In the genomic region with DNA sequence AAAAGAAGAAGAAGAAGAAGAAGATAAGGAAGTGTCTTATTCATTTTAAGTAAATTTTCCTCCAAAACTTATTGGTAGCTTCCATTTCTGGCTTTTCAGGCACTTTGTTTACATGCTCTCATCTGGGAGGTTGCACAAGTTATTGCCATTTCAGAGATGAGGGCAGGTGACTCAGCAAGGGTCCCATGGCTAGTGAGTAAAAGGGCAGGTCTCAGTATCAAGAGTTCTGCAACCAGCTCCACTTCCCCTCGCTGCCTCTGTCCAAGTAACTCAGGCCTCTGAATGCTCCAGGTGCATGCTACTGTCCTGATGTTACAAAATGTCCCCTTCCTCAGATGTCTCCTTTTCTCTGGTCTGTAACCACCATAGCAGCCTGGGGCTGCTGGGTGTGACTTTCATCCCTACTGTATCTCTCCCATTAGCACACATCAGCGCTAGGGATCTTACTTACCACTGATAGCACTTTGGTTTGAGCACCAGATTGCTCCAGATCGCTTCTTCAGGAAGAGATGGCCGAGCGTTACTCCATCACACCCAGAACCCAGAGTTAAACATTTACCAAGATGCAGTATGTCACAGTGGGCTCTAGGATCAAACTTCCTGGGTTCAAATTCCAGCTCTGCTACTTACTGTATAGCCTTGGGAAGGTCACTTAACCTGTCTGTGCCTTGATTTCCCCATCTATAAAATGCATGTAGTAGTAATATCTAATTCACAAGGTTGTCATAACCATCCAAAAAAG, we compare ENCODE assay signal across 14 cellular contexts. TPM values are rescaled to one million over a fixed set of nuclear protein-coding genes. Genes with fewer than 3 reads are reported as not detected.
DNase-seq lines count a peak whose midpoint lies in the region; ATAC-seq, FAIRE-seq and TF ChIP-seq lines count a peak whose summit lies in the region.
"Had no signal": no experiment of that assay in that cellular context is flagged by ENCODE, and none has a peak within 500 bp of the region (broad histone marks: within the 10 kb centered on the region; RNA-seq: fewer than 3 reads in every experiment).

No MANE protein-coding gene starts in this region.

- H3K4me3 ChIP-seq in AG04450 (ENCODE audit: low read depth, low read length) (no peak overlapping the region), K562 (no peak overlapping the region)

- no peak overlapping the region for H3K9ac ChIP-seq in K562 (ENCODE audit: insufficient read depth in 1 of 2, low read depth in 2 of 2, low read length in 2 of 2)

- no peak for FAIRE-seq in K562 (lab: Jason Lieb, UNC)

- no peak overlapping the region for H3K4me2 ChIP-seq in K562 (ENCODE audit: insufficient read depth, low read length)

- no peak for TF ChIP-seq EP300 in K562 (IDR thresholded peaks at IDR 0.05; ENCODE audit: low read length)

- H3K36me3 ChIP-seq in K562 (ENCODE audit: control insufficient read depth, insufficient read depth, low read length) = no peaks in the 10 kb centered on the region

- DNase-seq in AG04450 (ENCODE audit: low read depth, low spot score) = no peak
- peak; percentile 78 for DNase-seq in HuH-7 (ENCODE audit: low spot score)
- no peak for DNase-seq in K562 (ENCODE audit: extremely low read depth in 1 of 4, low spot score in 3 of 4)
- no peak for DNase-seq in left lobe of liver (ENCODE audit: low spot score)
- no peak for DNase-seq in activated CD8-positive, alpha-beta memory T cell treated with anti-CD3 and anti-CD28 coated beads, Interleukin-2, amount 50 U/mL, for 4 hours
- DNase-seq in stimulated activated CD4-positive, alpha-beta T cell treated with anti-CD3 and anti-CD28 coated beads, Interleukin-1b, Interleukin-23, amount 100 ng/mL, for 48 hours = no peak
- no peak for DNase-seq in activated CD4-positive, alpha-beta T cell treated with anti-CD3 and anti-CD28 coated beads, Interleukin-2, amount 50 U/mL, for 4 hours
- DNase-seq in pons (ENCODE audit: low spot score) = no peak
- DNase-seq: activated CD4-positive, CD25-positive, alpha-beta regulatory T cell treated with anti-CD3 and anti-CD28 coated beads, Interleukin-2, amount 50 U/mL, for 72 hours; activated T-cell treated with anti-CD3 and anti-CD28 coated beads for 4 hours; cortex of kidney; DMS79 treated with DMSO at 0.1 percent for 48 hours; NCI-H345; stimulated activated CD4-positive, alpha-beta T cell treated with anti-CD3 and anti-CD28 coated beads, Interleukin-12 subunit alpha, Interleukin-12 subunit beta, amount 100 ng/mL, for 4 hours had no signal

- BruUV-seq in K562 (replicated peaks; lab: Mats Ljungman, UMichigan) = no TSS peak

- no peak for TF ChIP-seq POLR2A in K562 (conservative IDR thresholded peaks at IDR 0.05)

- H3K4me1 ChIP-seq in K562 (replicated peaks in 1 of 2; ENCODE audit: control insufficient read depth in 2 of 2, insufficient read depth in 2 of 2, low read length in 2 of 2) = peaks cover 0 to 6% of the 10 kb centered on the region in 2 experiments; a peak in 4 of 5 replicates

- no peaks in the 10 kb centered on the region for H3K79me2 ChIP-seq in K562 (ENCODE audit: control insufficient read depth, insufficient read depth, low read length)

- no peak for TF ChIP-seq CTCF in AG04450 (IDR thresholded peaks at IDR 0.05; ENCODE audit: low read depth, low read length)
- TF ChIP-seq CTCF in K562 (IDR thresholded peaks at IDR 0.05 in 2 of 3, conservative IDR thresholded peaks at IDR 0.05 in 1 of 3; ENCODE audit: insufficient read depth in 2 of 3, low read depth in 1 of 3, low read length in 3 of 3) = no peak

- H3K27ac ChIP-seq in AG04450 (ENCODE audit: low read depth, low read length) = peak overlapping the region; percentile 2
- no peak overlapping the region for H3K27ac ChIP-seq in K562 (ENCODE audit: extremely low read depth, low read depth, low read length)

- intact Hi-C loops in K562 (cut with micrococcal nuclease) = loop anchor here (10.0 kb wide), 1 partner anchor 316 kb away; no protein-coding TSS in a partner anchor

- TF ChIP-seq RAD21 in K562 (CRISPR knock-in tag; conservative IDR thresholded peaks at IDR 0.05 in 1 of 2, IDR thresholded peaks at IDR 0.05 in 1 of 2) = no peak

- H3K27me3 ChIP-seq in AG04450 (ENCODE audit: control insufficient read depth, insufficient read depth, low read length) = no peaks in the 10 kb centered on the region
- peaks cover 3 to 28% of the 10 kb centered on the region in 2 experiments; a peak in 3 of 5 replicates for H3K27me3 ChIP-seq in K562 (ENCODE audit: control insufficient read depth in 2 of 2, insufficient read depth in 2 of 2, low read length in 2 of 2)

- WGBS in K562 (ENCODE audit: insufficient coverage, low coverage, missing lambda C conversion rate) = 0% methylated on average over 5 of the region's 5 CpGs

- H4K20me1 ChIP-seq in K562 (replicated peaks; ENCODE audit: control insufficient read depth, insufficient read depth, low read length) = no peaks in the 10 kb centered on the region

- H3K9me3 ChIP-seq in AG04450 (ENCODE audit: control insufficient read depth, insufficient read depth, low read length) (peaks cover 16% of the 10 kb centered on the region), K562 (replicated peaks; ENCODE audit: control insufficient read depth, insufficient read depth, low read depth, low read length) (no peaks in the 10 kb centered on the region)

- ATAC-seq in K562 (no peak), left lobe of liver (peak; percentile 29)

- CTCF ChIA-PET in AG04450 (lab: Charles Lee) = interaction anchor here (0.7 to 6.7 kb wide), 10 partner anchors 10 to 216 kb away, joined by 3 to 41 read pairs (median 4); partner anchors contain the start of gene SDC1
- CTCF ChIA-PET in K562 (lab: Yijun Ruan, JAX; ENCODE audit: low intra/inter-chr PET ratio) = interaction anchor here (0.7 kb wide), 1 partner anchor 140 kb away, joined by 3 read pairs; no protein-coding TSS in a partner anchor

- H3K9me1 ChIP-seq in K562 (ENCODE audit: control insufficient read depth, insufficient read depth, low read length) = no peaks in the 10 kb centered on the region

- in situ Hi-C loops in K562 (cut with MboI) = no loop called here

- POLR2A ChIA-PET in AG04450 (lab: Yijun Ruan, JAX) = interaction anchor here (0.7 to 1.0 kb wide), 3 partner anchors 15 to 127 kb away, joined by 3 to 4 read pairs (median 3); partner anchors contain the start of gene SDC1
- POLR2A ChIA-PET in K562 (lab: Yijun Ruan, JAX) = no interaction called here

- no peak overlapping the region for H2AFZ ChIP-seq in K562 (ENCODE audit: low read depth, low read length)

TF ChIP-seq in K562, 482 proteins besides CTCF, POLR2A, EP300 and RAD21:
- TF ChIP-seq NFE2 (IDR thresholded peaks at IDR 0.05; ENCODE audit: low read depth) (0 out of 2 replicates have a peak, but pooled peaks have one; percentile 24), FOSL1 (tag; conservative IDR thresholded peaks at IDR 0.05) (0 out of 2 replicates have a peak, but pooled peaks have one; percentile 8), RBM15 (IDR thresholded peaks at IDR 0.05; ENCODE audit: insufficient read depth, low read length) (no peak)

RNA-seq across cellular contexts. Expression of gene LAPTM4A, which starts 57.4 kb away (rescaled TPM):
- polyA plus RNA-seq in AG04450 (2011; rRNA removed) = 1,309 and 1,416 TPM in 2 replicates
- 285 and 391 TPM in 2 replicates for polyA minus RNA-seq in AG04450 (2011; rRNA and poly(A)+ RNA removed)
- 58.1 and 78.2 TPM in 2 replicates for total RNA-seq in K562 (2011; cell fraction: chromatin; rRNA removed; ENCODE audit: low replicate concordance)
- 57.9 and 60.0 TPM in 2 replicates for total RNA-seq in K562 (2011; cell fraction: nucleolus; rRNA removed)
- 87.9 and 89.5 TPM in 2 replicates for total RNA-seq in K562 (2011; cell fraction: nucleoplasm; rRNA removed)
- total RNA-seq in K562 (2014; rRNA removed) = 13.4 and 18.7 TPM in 2 replicates
- total RNA-seq in K562 (2014; rRNA removed; fragmentation: Illumina TruSeq; extraction: Trizol) = 23.2 and 31.2 TPM in 2 replicates
- 31.0 and 31.3 TPM in 2 replicates for total RNA-seq in K562 (2015; rRNA removed; fragmentation: Illumina TruSeq; extraction: Trizol)
- total RNA-seq in K562 (2021) = 45.1 and 46.0 TPM in 2 replicates
- 139 and 167 TPM in 2 replicates for polyA plus RNA-seq in K562 (2011; rRNA removed)
- 50.0 and 148 TPM in 2 replicates for polyA plus RNA-seq in K562 (2011; cell fraction: cytosol; rRNA removed)
- polyA plus RNA-seq in K562 (2011; cell fraction: nucleus; rRNA removed) = 31.2 and 52.6 TPM in 2 replicates
- polyA plus RNA-seq in K562 (2012) = 55.6 and 56.3 TPM in 2 replicates
- polyA plus RNA-seq in K562 (2014; fragmentation: Illumina TruSeq; extraction: Trizol) = 53.9 and 64.5 TPM in 2 replicates
- 100 to 1,000 TPM; 141 to 157 TPM for polyA plus RNA-seq in K562 (2014; fragmentation: Nextera tagmentation; extraction: Ambion mirVana)
- 50.1 and 64.3 TPM in 2 replicates for polyA plus RNA-seq in K562 (2014; rRNA removed)
- 76.5 and 97.3 TPM in 2 replicates for polyA minus RNA-seq in K562 (2011; rRNA and poly(A)+ RNA removed)
- polyA minus RNA-seq in K562 (2011; cell fraction: cytosol; rRNA and poly(A)+ RNA removed) = 21.9 and 33.3 TPM in 2 replicates
- polyA minus RNA-seq in K562 (2011; cell fraction: nucleus; rRNA and poly(A)+ RNA removed) = 15.9 and 29.5 TPM in 2 replicates
- 120 TPM for total RNA-seq in left lobe of liver
